Comparison of ENCODE assay signal across 8 cellular contexts in genomic region chr15:40928975-40929729, GRCh38. TPM values are rescaled to one million over a fixed set of nuclear protein-coding genes. Genes with fewer than 3 reads are reported as not detected.
DNase-seq lines count a peak whose midpoint lies in the region; ATAC-seq, FAIRE-seq and TF ChIP-seq lines count a peak whose summit lies in the region.

TSS of gene DLL4 (plus strand) at chr15:40929340. CDS start at chr15:40929669, 329 bp downstream.

- H3K27ac ChIP-seq in SK-N-MC: no peak within 1 kb of the TSS
- no peak within 1 kb of the TSS for H3K27ac ChIP-seq in HepG2 (ENCODE audit: extremely low read length, insufficient read depth, low read length)

- FAIRE-seq in HepG2 (lab: Jason Lieb, UNC): no peak

- H3K9ac ChIP-seq in SK-N-MC (ENCODE audit: insufficient read length): no peak within 1 kb of the TSS
- no peak within 1 kb of the TSS for H3K9ac ChIP-seq in HepG2 (ENCODE audit: insufficient read depth, low read depth, low read length)

- ATAC-seq in HepG2: peak; percentile 19
- ATAC-seq in stimulated activated naive CD8-positive, alpha-beta T cell treated with anti-CD3 and anti-CD28 coated beads, Interleukin-15, amount 100 ng/mL, for 72 hours: peak; percentile 49
- no peak for ATAC-seq in HG02981 (IDR thresholded peaks at IDR 0.05; ENCODE audit: unreplicated experiment)
- no peak for ATAC-seq in GM18858 (IDR thresholded peaks at IDR 0.05; ENCODE audit: unreplicated experiment)

- peak; percentile 63 for DNase-seq in GM10248 (ENCODE audit: extremely low spot score)
- DNase-seq in NAMALWA (ENCODE audit: low spot score): peak; percentile 58
- no peak for DNase-seq in SK-N-MC (ENCODE audit: low read depth, low spot score)
- no peak for DNase-seq in chondrocyte (ENCODE audit: low spot score)
- peak; percentile 54 for DNase-seq in HepG2 (ENCODE audit: low spot score)
- peak; percentile 48 to 51 for DNase-seq in stimulated activated naive CD8-positive, alpha-beta T cell treated with anti-CD3 and anti-CD28 coated beads, Interleukin-15, amount 100 ng/mL, for 72 hours

- peaks cover 34% of the 10 kb centered on the region for H3K27me3 Mint-ChIP-seq in chondrocyte (ENCODE audit: low read depth)
- H3K27me3 Mint-ChIP-seq in stimulated activated naive CD8-positive, alpha-beta T cell treated with anti-CD3 and anti-CD28 coated beads, Interleukin-15, amount 100 ng/mL, for 72 hours: peaks cover 95% of the 10 kb centered on the region

- H3K27ac Mint-ChIP-seq in chondrocyte (ENCODE audit: unreplicated experiment): no peak within 1 kb of the TSS
- H3K27ac Mint-ChIP-seq in stimulated activated naive CD8-positive, alpha-beta T cell treated with anti-CD3 and anti-CD28 coated beads, Interleukin-15, amount 100 ng/mL, for 72 hours: peak within 1 kb of the TSS; percentile 14 to 62

- H3K4me3 ChIP-seq in SK-N-MC: peak within 1 kb of the TSS; percentile 76
- peak within 1 kb of the TSS; percentile 49 to 72 (median 57) for H3K4me3 ChIP-seq in HepG2 (replicated peaks in 1 of 3; ENCODE audit: insufficient read depth in 1 of 3, low read depth in 2 of 3, low read length in 3 of 3)

- H3K9me3 ChIP-seq in SK-N-MC (ENCODE audit: low read depth, low read length): no peaks in the 10 kb centered on the region
- no peaks in the 10 kb centered on the region for H3K9me3 ChIP-seq in HepG2 (ENCODE audit: low read length)

- H3K79me2 ChIP-seq in HepG2 (ENCODE audit: insufficient read depth, low read length): no peaks in the 10 kb centered on the region

- no peak for TF ChIP-seq RAD21 in HepG2 (CRISPR knock-in tag; IDR thresholded peaks at IDR 0.05)

- H3K36me3 Mint-ChIP-seq in chondrocyte (ENCODE audit: low read depth): no peaks in the 10 kb centered on the region

- POLR2A ChIA-PET in GM10248 (lab: Yijun Ruan, JAX): interaction anchor here (0.9 to 1.7 kb wide), 2 partner anchors 24 to 90 kb away, joined by 3 to 4 read pairs; partner anchors contain the start of gene CHAC1
- POLR2A ChIA-PET in HepG2 (lab: Yijun Ruan, JAX): interaction anchor here (0.9 to 2.6 kb wide), 6 partner anchors 10 to 122 kb away, joined by 3 to 10 read pairs (median 5); partner anchors contain the start of genes DNAJC17 and ZFYVE19

- peak within 1 kb of the TSS; percentile 75 for H3K4me3 Mint-ChIP-seq in chondrocyte (ENCODE audit: unreplicated experiment)
- peak within 1 kb of the TSS; percentile 68 to 81 for H3K4me3 Mint-ChIP-seq in stimulated activated naive CD8-positive, alpha-beta T cell treated with anti-CD3 and anti-CD28 coated beads, Interleukin-15, amount 100 ng/mL, for 72 hours

- 2% methylated on average over 18 of the region's 72 CpGs for WGBS in HepG2 (ENCODE audit: low lambda C conversion rate)

- peaks cover 36% of the 10 kb centered on the region for H3K4me1 Mint-ChIP-seq in chondrocyte (ENCODE audit: low read depth)
- H3K4me1 Mint-ChIP-seq in stimulated activated naive CD8-positive, alpha-beta T cell treated with anti-CD3 and anti-CD28 coated beads, Interleukin-15, amount 100 ng/mL, for 72 hours: peaks cover 73% of the 10 kb centered on the region

- in situ Hi-C loops in HepG2 (cut with HindIII; ENCODE audit: extremely low pct_ligation_motif_present, low pct_unique_long_range_greater_than_20kb): no loop called here

- CTCF ChIA-PET in GM10248 (lab: Yijun Ruan, JAX) (interaction anchor here (0.9 to 13.4 kb wide), 8 partner anchors 12 to 93 kb away, joined by 3 to 167 read pairs (median 26); partner anchors contain the start of gene VPS18), HepG2 (lab: Yijun Ruan, JAX; ENCODE audit: low intra/inter-chr PET ratio, low total read pairs) (no interaction called here)

- peak in 1 of 2 experiments; percentile 45; a peak in 1 of 4 replicates for TF ChIP-seq POLR2A in HepG2 (IDR thresholded peaks at IDR 0.05; ENCODE audit: insufficient read depth in 1 of 2, low read depth in 2 of 2, low read length in 2 of 2)

- H4K20me1 ChIP-seq in HepG2 (ENCODE audit: insufficient read depth, low read length): no peaks in the 10 kb centered on the region

- TF ChIP-seq CTCF in GM10248 (IDR thresholded peaks at IDR 0.05; ENCODE audit: control extremely low read depth, extremely low read depth, low read depth, missing control alignments) (no peak), chondrocyte (IDR thresholded peaks at IDR 0.05) (no peak), HepG2 (CRISPR knock-in tag; IDR thresholded peaks at IDR 0.05) (no peak)

- TF ChIP-seq EP300 in HepG2 (IDR thresholded peaks at IDR 0.05; ENCODE audit: low read depth in 2 of 2, low read length in 2 of 2) (no peak), HepG2 (CRISPR knock-in tag; IDR thresholded peaks at IDR 0.05; ENCODE audit: borderline replicate concordance) (no peak)

- intact Hi-C loops in HepG2 (cut with micrococcal nuclease; ENCODE audit: unreplicated experiment): loop anchor here (2.0 kb wide), 1 partner anchor 18 kb away; no protein-coding TSS in a partner anchor

- no peak within 1 kb of the TSS for H2AFZ ChIP-seq in HepG2 (ENCODE audit: low read length)

- H3K9me3 Mint-ChIP-seq in chondrocyte (ENCODE audit: low read depth): no peaks in the 10 kb centered on the region
- no peaks in the 10 kb centered on the region for H3K9me3 Mint-ChIP-seq in stimulated activated naive CD8-positive, alpha-beta T cell treated with anti-CD3 and anti-CD28 coated beads, Interleukin-15, amount 100 ng/mL, for 72 hours

- peaks cover 9 to 70% of the 10 kb centered on the region in 2 experiments for H3K27me3 ChIP-seq in HepG2 (ENCODE audit: control insufficient read depth in 1 of 2, insufficient read depth in 2 of 2, low read length in 2 of 2)

- H3K36me3 ChIP-seq in SK-N-MC (ENCODE audit: insufficient read depth, low read length): no peaks in the 10 kb centered on the region
- H3K36me3 ChIP-seq in HepG2 (replicated peaks in 1 of 2; ENCODE audit: control insufficient read depth in 1 of 2, insufficient read depth in 2 of 2, low read length in 2 of 2): no peaks in the 10 kb centered on the region

- no TSS peak for BruUV-seq in HepG2 (replicated peaks; lab: Mats Ljungman, UMichigan)

- H3K4me2 ChIP-seq in HepG2 (ENCODE audit: low read depth, low read length): peak within 1 kb of the TSS; percentile 82

- H3K4me1 ChIP-seq in HepG2 (ENCODE audit: insufficient read depth, low read length): peaks cover 83% of the 10 kb centered on the region

TF ChIP-seq in HepG2, 621 proteins besides CTCF, POLR2A, EP300 and RAD21 (continues in another document):
- peak; percentile 24; the same call in 1 of the 2 replicates for TF ChIP-seq ZNF20 (CRISPR knock-in tag; IDR thresholded peaks at IDR 0.05)
- TF ChIP-seq RFXAP (CRISPR knock-in tag; IDR thresholded peaks at IDR 0.05; ENCODE audit: borderline replicate concordance): 0 out of 2 replicates have a peak, but pooled peaks have one; percentile 24
- peak; percentile 80 for TF ChIP-seq ZNF687 (CRISPR knock-in tag; IDR thresholded peaks at IDR 0.05)
- no peak for TF ChIP-seq SALL2 (CRISPR knock-in tag; IDR thresholded peaks at IDR 0.05)

RNA-seq across cellular contexts. Expression of gene DLL4, which starts in this region (rescaled TPM):
- total RNA-seq in chondrocyte (0.36 to 0.45 TPM in 2 of 3 replicates, not detected in the other), HepG2 (2016; rRNA removed; fragmentation: Illumina TruSeq; extraction: Trizol) (0.13 and 0.20 TPM in 2 replicates)
- total RNA-seq in HepG2 (2016; cell fraction: cytosol; rRNA removed; fragmentation: Illumina TruSeq; extraction: Trizol; ENCODE audit: low read depth): 0.09 and 0.10 TPM in 2 replicates
- 0.07 and 0.19 TPM in 2 replicates for total RNA-seq in HepG2 (2016; cell fraction: insoluble cytoplasmic fraction; rRNA removed; fragmentation: Illumina TruSeq; extraction: Trizol)
- total RNA-seq in HepG2 (2016; cell fraction: membrane; rRNA removed; fragmentation: Illumina TruSeq; extraction: Trizol): 0.03 and 0.15 TPM in 2 replicates
- 0.19 TPM in 1 of 2 replicates, not detected in the other for total RNA-seq in HepG2 (2016; cell fraction: nucleus; rRNA removed; fragmentation: Illumina TruSeq; extraction: Trizol)
- polyA plus RNA-seq in HepG2 (2011; rRNA removed): 0.25 and 0.27 TPM in 2 replicates
- polyA plus RNA-seq in HepG2 (2011; cell fraction: cytosol; rRNA removed): 0.13 and 0.24 TPM in 2 replicates
- 0.50 and 0.61 TPM in 2 replicates for polyA plus RNA-seq in HepG2 (2011; cell fraction: nucleus; rRNA removed)
- 0.13 and 0.43 TPM in 2 replicates for polyA plus RNA-seq in HepG2 (2012)
- polyA plus RNA-seq in HepG2 (2016; cell fraction: cytosol; fragmentation: Illumina TruSeq; extraction: Trizol; ENCODE audit: low read depth): 0.07 TPM in 1 of 2 replicates, not detected in the other
- 0.13 and 0.19 TPM in 2 replicates for polyA plus RNA-seq in HepG2 (2016; cell fraction: insoluble cytoplasmic fraction; fragmentation: Illumina TruSeq; extraction: Trizol; ENCODE audit: low read depth)
- polyA plus RNA-seq in HepG2 (2016; cell fraction: membrane; fragmentation: Illumina TruSeq; extraction: Trizol; ENCODE audit: low read depth): 0.06 and 0.08 TPM in 2 replicates
- 0.34 and 0.39 TPM in 2 replicates for polyA plus RNA-seq in HepG2 (2016; cell fraction: nucleus; fragmentation: Illumina TruSeq; extraction: Trizol; ENCODE audit: insufficient read depth, low read depth)
- polyA minus RNA-seq in HepG2 (2011; rRNA and poly(A)+ RNA removed; ENCODE audit: low replicate concordance): 0.98 and 7.6 TPM in 2 replicates
- polyA minus RNA-seq in HepG2 (2011; cell fraction: cytosol; rRNA and poly(A)+ RNA removed): 0.35 and 0.59 TPM in 2 replicates
- 0.12 and 0.26 TPM in 2 replicates for polyA minus RNA-seq in HepG2 (2011; cell fraction: nucleus; rRNA and poly(A)+ RNA removed)

Comparison
In these comparisons a context has a peak if more than half of its experiments do, and no peak if none do; other contexts are left out.
1. DNase-seq: peak in GM10248 (single experiment), NAMALWA (single experiment), HepG2 (single experiment) and stimulated activated naive CD8-positive, alpha-beta T cell treated with anti-CD3 and anti-CD28 coated beads, Interleukin-15, amount 100 ng/mL, for 72 hours (2 of 2); none in SK-N-MC (single experiment) and chondrocyte (single experiment).
2. ATAC-seq: peak in HepG2 (single experiment) and stimulated activated naive CD8-positive, alpha-beta T cell treated with anti-CD3 and anti-CD28 coated beads, Interleukin-15, amount 100 ng/mL, for 72 hours (single experiment); none in HG02981 (single experiment) and GM18858 (single experiment).